ENCODE assay signal across 1 cellular context in genomic region chr2:238104521-238105311, GRCh38.
A peak's percentile ranks its signal among the peaks of the same experiment; 100 is the strongest.
TF ChIP-seq lines count a peak whose summit lies in the region.

No MANE protein-coding gene starts in this region.

TF ChIP-seq in HepG2, 621 proteins besides CTCF, POLR2A, EP300 and RAD21:
- 0 out of 2 replicates have a peak, but pooled peaks have one; percentile 8 for TF ChIP-seq ZNF687 (CRISPR knock-in tag; IDR thresholded peaks at IDR 0.05)
- no peak for TF ChIP-seq MLLT10 (CRISPR knock-in tag; IDR thresholded peaks at IDR 0.05)
